In the genomic region with DNA sequence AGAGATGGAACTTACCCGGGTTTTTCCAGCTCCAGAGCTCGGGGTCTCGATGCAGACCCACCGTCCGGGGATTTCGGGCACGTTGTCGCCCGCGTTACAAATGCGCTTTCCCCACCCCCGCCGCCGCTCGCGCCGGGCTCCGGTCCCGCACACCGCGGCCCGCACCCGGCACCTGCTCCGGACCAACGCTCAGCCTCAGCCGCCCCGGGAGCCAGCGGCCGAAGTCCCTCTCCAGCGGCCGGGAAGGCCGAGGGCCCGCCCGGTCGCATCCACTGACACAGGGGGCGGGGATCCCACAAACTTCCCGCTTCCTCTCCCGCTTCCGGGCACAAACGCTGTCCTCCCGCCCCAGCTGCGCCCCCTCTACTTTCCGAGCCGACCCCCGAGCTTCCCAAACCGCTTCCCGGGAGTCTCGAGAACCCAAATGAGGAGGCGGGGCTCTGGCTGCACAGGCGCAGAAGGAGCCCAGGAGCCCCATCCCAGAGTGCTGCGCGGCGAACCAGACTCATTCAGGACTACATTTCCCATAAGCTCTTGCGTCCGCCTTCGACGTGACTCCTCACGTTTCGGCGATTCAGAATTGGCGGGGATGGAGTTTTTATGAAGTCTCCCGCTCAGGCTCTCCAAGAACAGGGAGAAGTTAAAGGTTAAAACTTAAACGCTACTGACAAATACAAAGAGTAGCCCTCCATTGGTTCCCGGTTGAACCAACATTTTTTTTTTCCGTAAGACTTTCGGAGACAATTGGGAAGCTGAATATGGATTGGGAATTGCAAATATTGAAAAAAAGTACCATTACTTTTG, we compare ENCODE assay signal across 8 cellular contexts. TPM values are rescaled to one million over a fixed set of nuclear protein-coding genes. Genes with fewer than 3 reads are reported as not detected.
DNase-seq lines count a peak whose midpoint lies in the region; ATAC-seq, FAIRE-seq and TF ChIP-seq lines count a peak whose summit lies in the region.

ZNF782 (minus strand) TSS at position 442 of the 804 bp plus-strand sequence. CDS start 2,553 bp downstream, outside the sequence.

- no peaks in the 10 kb centered on the region for H3K36me3 ChIP-seq in upper lobe of left lung

- peak in 1 of 6 experiments; percentile 15 for TF ChIP-seq CTCF in upper lobe of left lung (IDR thresholded peaks at IDR 0.05)

- 0 to 1% methylated on average over 27 to 40 of the region's 66 CpGs for WGBS in upper lobe of left lung, 2 donors

- H3K27me3 ChIP-seq in upper lobe of left lung, result no peaks in the 10 kb centered on the region

- no peaks in the 10 kb centered on the region for H3K9me3 ChIP-seq in upper lobe of left lung

- ATAC-seq in HG02840 (IDR thresholded peaks at IDR 0.05; ENCODE audit: low FRiP score, unreplicated experiment), result peak; percentile 75
- ATAC-seq in left cardiac atrium, result peak; percentile 99 to 100
- ATAC-seq in upper lobe of left lung (ENCODE audit: low FRiP score in 2 of 2), result peak; percentile 95 to 99

- peak within 1 kb of the TSS; percentile 72 to 91 (median 82) for H3K27ac ChIP-seq in upper lobe of left lung

- H3K4me1 ChIP-seq in upper lobe of left lung, result peaks cover 9 to 32% (median 20%) of the 10 kb centered on the region in 4 donors

- intact Hi-C loops in left cardiac atrium (cut with DNase I) (no loop called here), posterior cingulate gyrus (cut with DNase I) (loop anchor here (10.0 kb wide), 1 partner anchor 761 kb away; no protein-coding TSS in a partner anchor)

- peak within 1 kb of the TSS; percentile 56 to 88 (median 68) for H3K4me3 ChIP-seq in upper lobe of left lung

- peak; percentile 62 for DNase-seq in GM12891 (ENCODE audit: insufficient read length, low spot score)
- peak; percentile 76 for DNase-seq in NCI-H1436 treated with DMSO at 0.1 percent for 48 hours (lab: John Stamatoyannopoulos, UW)
- DNase-seq in T follicular helper cell (ENCODE audit: low read depth), result peak; percentile 75
- peak; percentile 90 for DNase-seq in amniotic epithelial cell (ENCODE audit: low read depth)
- peak; percentile 95 for DNase-seq in left cardiac atrium
- peak; percentile 86 to 99 (median 93) for DNase-seq in posterior cingulate gyrus
- DNase-seq in upper lobe of left lung, result peak; percentile 92 to 96

- FAIRE-seq in GM12891 (lab: Jason Lieb, UNC), result peak; percentile 87

- no peak for TF ChIP-seq POLR2A in GM12891 (IDR thresholded peaks at IDR 0.05; ENCODE audit: low read depth, low read length)
- TF ChIP-seq POLR2A in upper lobe of left lung (IDR thresholded peaks at IDR 0.05), result peak in 1 of 4 donors; percentile 55

- TF ChIP-seq EP300 in upper lobe of left lung (IDR thresholded peaks at IDR 0.05), result no peak

TF ChIP-seq in GM12891, 5 proteins besides CTCF, POLR2A, EP300 and RAD21:
- TF ChIP-seq PAX5 (IDR thresholded peaks at IDR 0.05; ENCODE audit: insufficient read depth, low read length, severe bottlenecking), result no peak
- TF ChIP-seq SPI1 (IDR thresholded peaks at IDR 0.05; ENCODE audit: low read depth, low read length), result no peak
- TF ChIP-seq POU2F2 (IDR thresholded peaks at IDR 0.05; ENCODE audit: low read depth, low read length), result no peak
- TF ChIP-seq POLR2AphosphoS5 (IDR thresholded peaks at IDR 0.05; ENCODE audit: low read depth, low read length), result no peak; the same call in 1 of the 2 replicates
- TF ChIP-seq TAF1 (IDR thresholded peaks at IDR 0.05; ENCODE audit: low read depth, low read length), result no peak

RNA-seq across cellular contexts. Expression of gene ZNF782, which starts in this region (rescaled TPM):
- polyA plus RNA-seq in GM12891 (2012; ENCODE audit: low read depth, missing spikeins), result 2.7 TPM
- total RNA-seq in left cardiac atrium (1 to 10 TPM; 3.3 to 3.4 TPM), upper lobe of left lung (10 to 100 TPM in 2 of 6 donors, 1 to 10 TPM in 4; 4.4 to 17.8 (median 6.0) TPM)

Comparison
In these comparisons a context has a peak if more than half of its experiments do, and no peak if none do; other contexts are left out.
1. Peak in every context shown above with its lines: DNase-seq, ATAC-seq, H3K4me3 ChIP-seq and H3K27ac ChIP-seq.